8 cellular contexts compared by ENCODE assay signal in the genomic region with DNA sequence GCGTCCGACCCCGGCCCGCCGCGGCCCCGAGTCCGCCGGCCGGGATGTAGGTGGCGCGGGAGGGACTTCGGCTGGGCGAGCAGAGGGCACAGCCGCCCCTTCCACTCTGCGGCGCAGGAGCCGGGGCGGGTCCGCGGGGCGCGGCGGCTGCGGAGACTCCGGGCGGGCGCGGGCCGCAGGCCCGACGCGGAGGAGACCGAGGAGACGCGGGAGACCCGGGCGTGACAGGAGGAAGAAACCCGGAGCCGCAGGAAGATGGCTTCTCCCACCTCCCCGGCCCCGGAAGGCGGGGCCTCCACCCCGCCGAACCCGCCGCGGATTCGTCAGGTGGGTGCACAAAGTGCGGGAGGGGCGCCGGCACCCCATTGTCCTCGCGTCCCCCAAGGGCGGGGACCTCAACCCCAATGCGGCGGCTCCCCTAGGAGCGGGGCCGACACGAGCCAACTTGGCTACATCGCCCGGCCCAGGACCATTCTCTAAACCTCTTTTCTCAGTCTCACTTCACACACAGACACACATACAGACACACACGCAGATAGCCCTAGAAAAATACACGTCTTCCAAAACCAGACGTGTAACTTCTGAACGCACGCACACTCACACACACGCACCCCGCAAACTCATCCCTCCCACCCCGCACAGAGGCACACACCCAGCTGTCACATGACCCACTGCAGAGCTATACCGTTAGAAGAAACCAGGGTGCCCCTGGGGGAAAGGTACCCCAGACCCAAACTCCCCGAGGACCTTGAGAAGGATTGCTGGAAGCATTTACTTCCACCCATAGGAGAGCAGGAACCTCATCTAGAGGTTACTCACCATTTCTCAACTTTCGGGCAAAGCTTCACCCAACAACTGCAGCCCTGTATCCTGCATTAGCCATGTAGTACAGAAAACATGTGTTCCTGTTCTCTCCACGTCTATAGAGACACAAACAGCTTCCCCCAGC.
DNase-seq lines count a peak whose midpoint lies in the region; ATAC-seq and TF ChIP-seq lines count a peak whose summit lies in the region.
"Not testable (repeated sequence)": the region's sequence is repeated elsewhere in the genome, so short reads cannot be mapped to it uniquely, and the experiment has no call there.

No MANE protein-coding gene starts in this region.

- not testable (repeated sequence) for H3K9me3 ChIP-seq in uterus

- H3K4me3 ChIP-seq in iPS-11a (ENCODE audit: low read depth, low read length) (peak overlapping the region; percentile 73), uterus (peak overlapping the region; percentile 53 to 56)

- CTCF ChIA-PET in activated CD4-positive, alpha-beta T cell treated with anti-CD3 and anti-CD28 coated beads for 36 hours (lab: Charles Lee), result interaction anchor here (1.0 to 1.2 kb wide), 2 partner anchors 56 to 59 kb away, joined by 3 read pairs; no protein-coding TSS in a partner anchor

- DNase-seq in GM13976 (ENCODE audit: low spot score) (peak; percentile 59), NCI-H1694 treated with DMSO at 0.1 percent for 48 hours (lab: John Stamatoyannopoulos, UW) (peak; percentile 71), cerebellar cortex (ENCODE audit: low spot score) (peak; percentile 48)
- DNase-seq in activated CD4-positive, alpha-beta T cell treated with anti-CD3 and anti-CD28 coated beads for 36 hours, result peak; percentile 30
- DNase-seq in osteocyte (ENCODE audit: extremely low spot score, unreplicated experiment); uterus: not testable (repeated sequence)

- not testable (repeated sequence) for H3K4me1 ChIP-seq in uterus

- peak overlapping the region; percentile 73 for H3K4me3 Mint-ChIP-seq in activated CD4-positive, alpha-beta T cell treated with anti-CD3 and anti-CD28 coated beads for 36 hours
- peak overlapping the region; percentile 77 for H3K4me3 Mint-ChIP-seq in osteocyte (ENCODE audit: unreplicated experiment)

- H3K9me3 Mint-ChIP-seq in activated CD4-positive, alpha-beta T cell treated with anti-CD3 and anti-CD28 coated beads for 36 hours (ENCODE audit: low read depth); osteocyte (ENCODE audit: unreplicated experiment): not testable (repeated sequence)

- intact Hi-C loops in activated CD4-positive, alpha-beta T cell treated with anti-CD3 and anti-CD28 coated beads for 36 hours (cut with DNase I, micrococcal nuclease); uterus (cut with DNase I; ENCODE audit: low total_unique reads): not testable (repeated sequence)

- H3K27ac Mint-ChIP-seq in activated CD4-positive, alpha-beta T cell treated with anti-CD3 and anti-CD28 coated beads for 36 hours, result peak overlapping the region; percentile 48
- not testable (repeated sequence) for H3K27ac Mint-ChIP-seq in osteocyte (ENCODE audit: unreplicated experiment)

- peak overlapping the region; percentile 34 to 63 for H3K27ac ChIP-seq in uterus

- in situ Hi-C loops in GM13976 (cut with MboI; ENCODE audit: low sequenced_read_pairs, unreplicated experiment), result not testable (repeated sequence)

- H3K27me3 ChIP-seq in uterus, result not testable (repeated sequence)

- POLR2A ChIA-PET in activated CD4-positive, alpha-beta T cell treated with anti-CD3 and anti-CD28 coated beads for 36 hours (lab: Charles Lee), result not testable (repeated sequence)

- H3K27me3 Mint-ChIP-seq in activated CD4-positive, alpha-beta T cell treated with anti-CD3 and anti-CD28 coated beads for 36 hours, result peaks cover 35% of the 10 kb centered on the region
- peaks cover 61% of the 10 kb centered on the region for H3K27me3 Mint-ChIP-seq in osteocyte (ENCODE audit: unreplicated experiment)

- not testable (repeated sequence) for TF ChIP-seq POLR2A in uterus (IDR thresholded peaks at IDR 0.05)

- H3K36me3 Mint-ChIP-seq in activated CD4-positive, alpha-beta T cell treated with anti-CD3 and anti-CD28 coated beads for 36 hours (ENCODE audit: low read depth); osteocyte (ENCODE audit: unreplicated experiment): not testable (repeated sequence)

- not testable (repeated sequence) for TF ChIP-seq CTCF in GM13976 (IDR thresholded peaks at IDR 0.05; ENCODE audit: borderline replicate concordance, control extremely low read depth, extremely low read depth, insufficient read depth, missing control alignments); osteocyte (IDR thresholded peaks at IDR 0.05); uterus (IDR thresholded peaks at IDR 0.05)

- H3K36me3 ChIP-seq in uterus, result not testable (repeated sequence)

- ATAC-seq in HG02623 (IDR thresholded peaks at IDR 0.05; ENCODE audit: unreplicated experiment), result peak; percentile 41
- ATAC-seq in activated CD4-positive, alpha-beta T cell treated with anti-CD3 and anti-CD28 coated beads for 36 hours, result peak; percentile 72

- H3K4me1 Mint-ChIP-seq in activated CD4-positive, alpha-beta T cell treated with anti-CD3 and anti-CD28 coated beads for 36 hours, result peaks cover 19% of the 10 kb centered on the region
- H3K4me1 Mint-ChIP-seq in osteocyte (ENCODE audit: unreplicated experiment), result peaks cover 10% of the 10 kb centered on the region
